Comparison of ENCODE assay signal across 18 cellular contexts in the genomic region with DNA sequence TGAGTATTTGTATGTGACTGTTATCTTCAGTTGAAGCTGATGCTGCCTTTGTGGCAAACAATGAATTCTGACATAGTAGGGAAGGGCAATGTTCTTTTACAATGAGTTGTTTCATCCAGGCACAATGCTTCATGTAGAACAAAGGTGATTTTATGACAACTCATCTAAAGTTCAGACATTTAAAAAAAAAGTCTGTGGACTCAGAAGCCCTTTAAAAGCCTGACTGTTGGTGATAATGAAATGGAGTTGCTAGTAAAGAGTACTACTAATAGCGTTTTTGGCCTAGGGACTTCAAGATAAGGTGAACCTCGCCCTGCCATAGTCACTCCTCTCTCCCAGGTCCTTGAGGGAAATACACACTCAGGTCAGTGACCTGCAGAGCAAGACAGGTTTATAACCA.
A peak's percentile ranks its signal among the peaks of the same experiment; 100 is the strongest.
DNase-seq lines count a peak whose midpoint lies in the region; ATAC-seq and TF ChIP-seq lines count a peak whose summit lies in the region.
"Had no signal": no experiment of that assay in that cellular context is flagged by ENCODE, and none has a peak within 500 bp of the region (broad histone marks: within the 10 kb centered on the region; RNA-seq: fewer than 3 reads in every experiment).

No MANE protein-coding gene starts in this region.

- H3K36me3 ChIP-seq in heart right ventricle (no peaks in the 10 kb centered on the region), muscle layer of duodenum (ENCODE audit: control insufficient read depth in 1 of 2, insufficient read depth in 2 of 2, low read length in 2 of 2) (no peaks in the 10 kb centered on the region), uterus (no peaks in the 10 kb centered on the region)
- H3K36me3 ChIP-seq: BLaER1 treated with 17β-estradiol and CSF1 and Interleukin-3, amounts not matched to agents 10 nM and 100 nM; spleen; vagina had no signal

- H3K9me3 ChIP-seq in heart right ventricle (no peaks in the 10 kb centered on the region), muscle layer of duodenum (ENCODE audit: control insufficient read depth in 1 of 2, low read length in 2 of 2) (no peaks in the 10 kb centered on the region), uterus (no peaks in the 10 kb centered on the region)
- H3K9me3 ChIP-seq: BLaER1 treated with 17β-estradiol and CSF1 and Interleukin-3, amounts not matched to agents 10 nM and 100 nM; psoas muscle; spleen; vagina had no signal

- DNase-seq in heart right ventricle (no peak), cardiac septum (ENCODE audit: low spot score) (no peak), coronary artery (ENCODE audit: low spot score) (no peak), uterus (no peak), T-helper 9 cell (no peak)
- DNase-seq: HFFc6; immature natural killer cell; NCI-H1417; NCI-H510A; psoas muscle; spleen; stimulated activated CD4-positive, alpha-beta T cell treated with anti-CD3 and anti-CD28 coated beads, Interleukin-4, amount 100 ng/mL, for 24 hours had no signal

- intact Hi-C loops in heart right ventricle (cut with DNase I) = no loop called here
- intact Hi-C loops in cardiac septum (cut with DNase I) = no loop called here
- intact Hi-C loops in uterus (cut with DNase I; ENCODE audit: low total_unique reads) = no loop called here

- H3K27ac ChIP-seq in heart right ventricle (peak overlapping the region in 8 of 10 donors; percentile 10 to 75 (median 59)), coronary artery (peak overlapping the region; percentile 88 to 91), muscle layer of duodenum (ENCODE audit: low read length) (peak overlapping the region; percentile 56), uterus (peak overlapping the region; percentile 77 to 82)
- H3K27ac ChIP-seq: BLaER1 treated with 17β-estradiol and CSF1 and Interleukin-3, amounts not matched to agents 10 nM and 100 nM; psoas muscle; spleen; vagina had no signal

- H3K4me3 ChIP-seq in heart right ventricle (peak overlapping the region in 4 of 10 donors; percentile 13 to 28 (median 22)), coronary artery (peak overlapping the region; percentile 65), muscle layer of duodenum (ENCODE audit: low read depth in 1 of 2, low read length in 2 of 2) (peak overlapping the region; percentile 12 to 36), uterus (peak overlapping the region in 1 of 2 donors; percentile 11)
- H3K4me3 ChIP-seq: BLaER1 treated with 17β-estradiol and CSF1 and Interleukin-3, amounts not matched to agents 10 nM and 100 nM; psoas muscle; spleen; vagina had no signal

- TF ChIP-seq POLR2A in uterus (IDR thresholded peaks at IDR 0.05) = no peak

- WGBS in heart right ventricle, 2 donors = 38 to 46% methylated on average over 2 of the region's 2 CpGs

- H3K4me1 ChIP-seq in heart right ventricle (peaks cover 0 to 53% (median 22%) of the 10 kb centered on the region in 9 donors), muscle layer of duodenum (ENCODE audit: control insufficient read depth in 1 of 2, insufficient read depth in 2 of 2, low read length in 2 of 2) (peaks cover 4 to 6% of the 10 kb centered on the region in 2 donors), uterus (peaks cover 0 to 3% of the 10 kb centered on the region in 2 donors)
- H3K4me1 ChIP-seq: psoas muscle, vagina had no signal

- no peaks in the 10 kb centered on the region for H3K27me3 ChIP-seq in heart right ventricle
- H3K27me3 ChIP-seq in muscle layer of duodenum (ENCODE audit: low read depth, low read length) = no peaks in the 10 kb centered on the region
- H3K27me3 ChIP-seq in uterus = no peaks in the 10 kb centered on the region
- H3K27me3 ChIP-seq: BLaER1 treated with 17β-estradiol and CSF1 and Interleukin-3, amounts not matched to agents 10 nM and 100 nM; spleen; vagina had no signal

- TF ChIP-seq CTCF in heart right ventricle (IDR thresholded peaks at IDR 0.05) (no peak), coronary artery (IDR thresholded peaks at IDR 0.05) (no peak), uterus (IDR thresholded peaks at IDR 0.05) (no peak)

- ATAC-seq in heart right ventricle = peak in 4 of 8 donors; percentile 33 to 61 (median 40)
- ATAC-seq in GM18511 (IDR thresholded peaks at IDR 0.05; ENCODE audit: unreplicated experiment) = no peak
- no peak for ATAC-seq in HG03469 (IDR thresholded peaks at IDR 0.05; ENCODE audit: unreplicated experiment)
- ATAC-seq: HepG2, psoas muscle had no signal
